In the genomic region with DNA sequence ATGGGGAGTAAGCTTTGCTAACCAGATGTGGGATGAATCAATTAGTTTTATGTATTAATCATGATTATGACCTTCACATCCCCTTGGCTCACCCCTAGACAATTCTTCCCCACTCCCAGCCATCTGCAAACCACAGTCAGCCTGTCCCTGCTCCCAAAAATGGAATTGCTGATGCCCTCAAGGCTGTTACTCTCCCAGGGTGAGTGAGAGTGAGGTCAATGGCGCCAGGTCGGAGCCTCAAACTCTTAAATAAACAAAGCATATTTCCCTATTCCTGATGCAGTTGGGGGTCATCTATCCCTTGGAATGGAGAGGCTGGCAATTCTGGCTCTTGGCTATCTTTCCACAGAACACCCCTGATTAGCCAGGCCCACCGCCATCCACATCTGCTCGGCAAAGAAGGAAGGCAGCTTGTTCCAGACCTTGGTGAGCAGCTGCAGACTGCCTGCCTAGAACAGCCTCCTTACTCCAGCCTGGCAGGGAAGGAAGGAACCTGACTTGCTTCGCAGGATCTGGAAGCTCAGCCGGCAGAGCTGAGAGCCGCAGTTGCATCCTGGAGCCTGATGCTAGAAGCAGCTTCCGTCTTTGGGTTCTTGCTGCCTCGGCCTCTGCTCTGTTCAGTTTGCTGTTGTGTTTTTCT, we compare ENCODE assay signal across 21 cellular contexts.
"Had no signal": no experiment of that assay in that cellular context is flagged by ENCODE, and none has a peak within 500 bp of the region (broad histone marks: within the 10 kb centered on the region; RNA-seq: fewer than 3 reads in every experiment).

No MANE protein-coding gene starts in this region.

- H3K9me3 ChIP-seq: lower lobe of right lung, right atrium auricular region, tibial nerve had no signal

- H3K27me3 ChIP-seq: tibial nerve had no signal

- DNase-seq: activated CD4-positive, CD25-positive, alpha-beta regulatory T cell treated with anti-CD3 and anti-CD28 coated beads, Interleukin-2, amount 50 U/mL, for 72 hours; activated naive CD4-positive, alpha-beta T cell; activated naive CD8-positive, alpha-beta T cell treated with anti-CD3 and anti-CD28 coated beads, Interleukin-2, amount 10 ng/mL, durations not matched to agents 7 days and 5 days; cortex of kidney; effector CD4-positive, alpha-beta T cell; foreskin melanocyte; head of caudate nucleus; immature natural killer cell; left cardiac atrium; lower lobe of right lung; naive B cell; stimulated activated CD4-positive, alpha-beta T cell treated with anti-CD3 and anti-CD28 coated beads, Interleukin-15, amount 100 ng/mL, for 24 hours; stimulated activated CD4-positive, alpha-beta T cell treated with anti-CD3 and anti-CD28 coated beads, Interleukin-4, amount 100 ng/mL, for 1 hour; stimulated activated naive B cell treated with anti-CD40 and anti-IgM and Interleukin-4, amounts not matched to agents 10 μg/mL and 1 μg/mL and 100 μg/mL, for 72 hours had no signal

- H3K9me3 Mint-ChIP-seq: activated naive CD8-positive, alpha-beta T cell treated with anti-CD3 and anti-CD28 coated beads, Interleukin-2, amount 10 ng/mL, durations not matched to agents 7 days and 5 days; activated T-helper 1 cell treated with anti-CD3 and anti-CD28 coated beads, Interleukin-12 subunit alpha, Interleukin-12 subunit beta, Interleukin-2, Interleukin-4 antibody, amounts not matched to agents 30 ng/mL and 10 ng/mL and 1 ng/mL, durations not matched to agents 14 hours and 24 hours and 36 hours; brain; central memory CD8-positive, alpha-beta T cell; immature natural killer cell; naive B cell; stimulated activated naive B cell treated with anti-CD40 and anti-IgM and Interleukin-4, amounts not matched to agents 10 μg/mL and 1 μg/mL and 100 μg/mL, for 72 hours; T-helper 2 cell treated with Interferon-gamma antibody and Interleukin-4, amounts not matched to agents 5 μg/mL and 100 μg/mL, for 36 hours had no signal

- H3K4me3 Mint-ChIP-seq: activated naive CD8-positive, alpha-beta T cell treated with anti-CD3 and anti-CD28 coated beads, Interleukin-2, amount 10 ng/mL, durations not matched to agents 7 days and 5 days; activated T-helper 1 cell treated with anti-CD3 and anti-CD28 coated beads, Interleukin-12 subunit alpha, Interleukin-12 subunit beta, Interleukin-2, Interleukin-4 antibody, amounts not matched to agents 30 ng/mL and 10 ng/mL and 1 ng/mL, durations not matched to agents 14 hours and 24 hours and 36 hours; central memory CD8-positive, alpha-beta T cell; immature natural killer cell; stimulated activated naive B cell treated with anti-CD40 and anti-IgM and Interleukin-4, amounts not matched to agents 10 μg/mL and 1 μg/mL and 100 μg/mL, for 72 hours; T-helper 2 cell treated with Interferon-gamma antibody and Interleukin-4, amounts not matched to agents 5 μg/mL and 100 μg/mL, for 36 hours had no signal

- ATAC-seq: left cardiac atrium; lower lobe of right lung; stimulated activated naive B cell treated with anti-CD40 and anti-IgM and Interleukin-4, amounts not matched to agents 10 μg/mL and 1 μg/mL and 100 μg/mL, for 72 hours had no signal

- H3K27ac ChIP-seq: lower lobe of right lung, right atrium auricular region had no signal

- H3K36me3 Mint-ChIP-seq: activated naive CD8-positive, alpha-beta T cell treated with anti-CD3 and anti-CD28 coated beads, Interleukin-2, amount 10 ng/mL, durations not matched to agents 7 days and 5 days; brain had no signal

- H3K4me3 ChIP-seq: lower lobe of right lung, right atrium auricular region, skin epidermis, tibial nerve had no signal

- H3K4me1 Mint-ChIP-seq: central memory CD8-positive, alpha-beta T cell had no signal

- H3K36me3 ChIP-seq: lower lobe of right lung, right atrium auricular region had no signal

- H3K27ac Mint-ChIP-seq: activated naive CD8-positive, alpha-beta T cell treated with anti-CD3 and anti-CD28 coated beads, Interleukin-2, amount 10 ng/mL, durations not matched to agents 7 days and 5 days; activated T-helper 1 cell treated with anti-CD3 and anti-CD28 coated beads, Interleukin-12 subunit alpha, Interleukin-12 subunit beta, Interleukin-2, Interleukin-4 antibody, amounts not matched to agents 30 ng/mL and 10 ng/mL and 1 ng/mL, durations not matched to agents 14 hours and 24 hours and 36 hours; naive B cell; T-helper 2 cell treated with Interferon-gamma antibody and Interleukin-4, amounts not matched to agents 5 μg/mL and 100 μg/mL, for 36 hours had no signal
